23 cellular contexts compared by ENCODE assay signal in genomic region chr9:134461436-134461982, GRCh38.
DNase-seq lines count a peak whose midpoint lies in the region; ATAC-seq, FAIRE-seq and TF ChIP-seq lines count a peak whose summit lies in the region.
"Had no signal": no experiment of that assay in that cellular context is flagged by ENCODE, and none has a peak within 500 bp of the region (broad histone marks: within the 10 kb centered on the region; RNA-seq: fewer than 3 reads in every experiment).

No MANE protein-coding gene starts in this region.

- H2AFZ ChIP-seq in SK-N-SH (ENCODE audit: low read depth): no peak overlapping the region
- H2AFZ ChIP-seq in K562 (ENCODE audit: low read depth, low read length): no peak overlapping the region
- H2AFZ ChIP-seq in neuronal stem cell (ENCODE audit: low read length): no peak overlapping the region
- H2AFZ ChIP-seq: PC-9 had no signal

- H3K4ac ChIP-seq in neuronal stem cell (ENCODE audit: low read length): peak overlapping the region; percentile 45

- H2BK120ac ChIP-seq in neuronal stem cell (ENCODE audit: low read depth, low read length): no peak overlapping the region

- H3K9me3 ChIP-seq in SK-N-SH (no peaks in the 10 kb centered on the region), MG63 (peaks cover 2% of the 10 kb centered on the region; the same call in 1 of the 2 replicates), K562 (replicated peaks; ENCODE audit: control insufficient read depth, insufficient read depth, low read depth, low read length) (0 out of 2 replicates have a peak, but pooled peaks cover 2% of the 10 kb centered on the region), neuronal stem cell (replicated peaks in 1 of 2; ENCODE audit: control insufficient read depth in 2 of 2, insufficient read depth in 1 of 2, low read depth in 1 of 2, low read length in 2 of 2) (peaks cover 0 to 6% of the 10 kb centered on the region in 2 donors)
- H3K9me3 ChIP-seq: Caco-2, SJCRH30 had no signal

- no peak for DNase-seq in SK-N-SH
- DNase-seq in MG63: peak; percentile 31
- no peak for DNase-seq in K562 (ENCODE audit: extremely low read depth in 1 of 4, low spot score in 3 of 4)
- no peak for DNase-seq in neuronal stem cell (ENCODE audit: low spot score)
- no peak for DNase-seq in stimulated activated CD8-positive, alpha-beta memory T cell treated with anti-CD3 and anti-CD28 coated beads, Interleukin-4, amount 100 ng/mL, for 48 hours
- no peak for DNase-seq in D721Med (ENCODE audit: insufficient read length, low spot score)
- no peak for DNase-seq in NCI-H69 (lab: John Stamatoyannopoulos, UW)
- DNase-seq: Caco-2; CD4-positive, alpha-beta T cell; DMS153; HFFc6; IMR-90; Karpas-422; NCI-H1105; NCI-H1694; NCI-H510A treated with DMSO at 0.1 percent for 48 hours; NCI-H82; SJCRH30 had no signal

- H3K9me1 ChIP-seq in K562 (ENCODE audit: control insufficient read depth, insufficient read depth, low read length): no peaks in the 10 kb centered on the region

- no peaks in the 10 kb centered on the region for H3K79me2 ChIP-seq in SK-N-SH (ENCODE audit: insufficient read depth)
- no peaks in the 10 kb centered on the region for H3K79me2 ChIP-seq in K562 (ENCODE audit: control insufficient read depth, insufficient read depth, low read length)

- H3K18ac ChIP-seq in neuronal stem cell (ENCODE audit: low read length): no peak overlapping the region

- H2BK12ac ChIP-seq in neuronal stem cell (ENCODE audit: low read length): no peak overlapping the region

- H3K14ac ChIP-seq in neuronal stem cell (ENCODE audit: low read length): no peak overlapping the region

- H4K20me1 ChIP-seq in SK-N-SH (ENCODE audit: insufficient read depth): no peaks in the 10 kb centered on the region
- peaks cover 4% of the 10 kb centered on the region; the same call in 1 of the 2 replicates for H4K20me1 ChIP-seq in K562 (replicated peaks; ENCODE audit: control insufficient read depth, insufficient read depth, low read length)

- no peak overlapping the region for H3K23ac ChIP-seq in neuronal stem cell (ENCODE audit: low read depth, low read length, poor library complexity)

- peak overlapping the region; percentile 15 for H2AK5ac ChIP-seq in neuronal stem cell (ENCODE audit: low read depth, low read length)

- no peak for FAIRE-seq in K562 (lab: Jason Lieb, UNC)
- FAIRE-seq in D721Med (lab: Jason Lieb, UNC): no peak
- FAIRE-seq: GM12891, H54 had no signal

- H2BK15ac ChIP-seq in neuronal stem cell (ENCODE audit: low read length): peak overlapping the region; percentile 99

- TF ChIP-seq RAD21 in SK-N-SH (IDR thresholded peaks at IDR 0.05; ENCODE audit: low read length): no peak
- no peak for TF ChIP-seq RAD21 in K562 (CRISPR knock-in tag; conservative IDR thresholded peaks at IDR 0.05 in 1 of 2, IDR thresholded peaks at IDR 0.05 in 1 of 2)

- peak overlapping the region; percentile 87 for H2BK5ac ChIP-seq in neuronal stem cell (ENCODE audit: low read length)

- H3K36me3 ChIP-seq in SK-N-SH (replicated peaks in 1 of 2; ENCODE audit: control insufficient read depth in 1 of 2, insufficient read depth in 2 of 2, low read length in 1 of 2): no peaks in the 10 kb centered on the region
- no peaks in the 10 kb centered on the region for H3K36me3 ChIP-seq in MG63
- H3K36me3 ChIP-seq in K562 (ENCODE audit: control insufficient read depth, insufficient read depth, low read length): no peaks in the 10 kb centered on the region
- H3K36me3 ChIP-seq in neuronal stem cell (replicated peaks in 1 of 2; ENCODE audit: control insufficient read depth in 2 of 2, insufficient read depth in 2 of 2, low read length in 2 of 2): no peaks in the 10 kb centered on the region
- H3K36me3 ChIP-seq: SJCRH30 had no signal

- 71% methylated on average over 2 of the region's 8 CpGs for WGBS in SK-N-SH (ENCODE audit: low lambda C conversion rate)
- WGBS in K562 (ENCODE audit: insufficient coverage, low coverage, missing lambda C conversion rate): 0% methylated on average over 7 of the region's 8 CpGs
- no CpG with 5 or more reads among the region's 8 CpGs for WGBS in neuronal stem cell (ENCODE audit: extremely low coverage in 2 of 2, insufficient read length in 2 of 2, insufficient replicate concordance in 1 of 2), 2 donors

- H3F3A ChIP-seq in SK-N-SH (replicated peaks; ENCODE audit: insufficient read depth): no peaks in the 10 kb centered on the region

- no peak overlapping the region for H4K91ac ChIP-seq in neuronal stem cell (ENCODE audit: low read depth, low read length, poor library complexity)

- ATAC-seq in SK-N-SH treated with all-trans-retinoic acid at 6 μM for 48 hours (no peak), K562 (no peak)

- peaks cover 6 to 7% of the 10 kb centered on the region in 2 experiments; a peak in 3 of 4 replicates for H3K4me1 ChIP-seq in SK-N-SH (ENCODE audit: control insufficient read depth in 1 of 2, insufficient read depth in 2 of 2, low read depth in 1 of 2, low read length in 1 of 2)
- peaks cover 0 to 26% of the 10 kb centered on the region in 2 experiments; a peak in 3 of 5 replicates for H3K4me1 ChIP-seq in K562 (replicated peaks in 1 of 2; ENCODE audit: control insufficient read depth in 2 of 2, insufficient read depth in 2 of 2, low read length in 2 of 2)
- H3K4me1 ChIP-seq in neuronal stem cell (ENCODE audit: control insufficient read depth in 2 of 2, insufficient read depth in 1 of 2, low read depth in 1 of 2, low read length in 2 of 2): peaks cover 5 to 9% of the 10 kb centered on the region in 2 donors

- CTCF ChIA-PET in SK-N-SH (lab: Yijun Ruan, JAX) (interaction anchor here (1.5 to 5.0 kb wide), 2 partner anchors 12 to 229 kb away, joined by 4 to 30 read pairs; no protein-coding TSS in a partner anchor), K562 (lab: Yijun Ruan, JAX; ENCODE audit: low intra/inter-chr PET ratio) (no interaction called here)

- no peak overlapping the region for H4K8ac ChIP-seq in neuronal stem cell (ENCODE audit: low read depth, low read length)

- no peak for TF ChIP-seq CTCF in SK-N-SH (IDR thresholded peaks at IDR 0.05)
- TF ChIP-seq CTCF in K562 (IDR thresholded peaks at IDR 0.05 in 2 of 3, conservative IDR thresholded peaks at IDR 0.05 in 1 of 3; ENCODE audit: insufficient read depth in 2 of 3, low read depth in 1 of 3, low read length in 3 of 3): no peak
- no peak for TF ChIP-seq CTCF in D721Med (IDR thresholded peaks at IDR 0.05; ENCODE audit: insufficient read depth, missing control alignments)

- in situ Hi-C loops in K562 (cut with MboI): no loop called here

- H3K9ac ChIP-seq in SK-N-SH (no peak overlapping the region), K562 (ENCODE audit: insufficient read depth in 1 of 2, low read depth in 2 of 2, low read length in 2 of 2) (no peak overlapping the region), neuronal stem cell (ENCODE audit: low read depth, low read length, poor library complexity) (no peak overlapping the region)

- intact Hi-C loops in K562 (cut with micrococcal nuclease): no loop called here

- H3K79me1 ChIP-seq in neuronal stem cell (ENCODE audit: low read depth, low read length): peaks cover 1% of the 10 kb centered on the region

- H3K4me2 ChIP-seq in SK-N-SH: no peak overlapping the region
- no peak overlapping the region for H3K4me2 ChIP-seq in K562 (ENCODE audit: insufficient read depth, low read length)
- H3K4me2 ChIP-seq in neuronal stem cell (ENCODE audit: insufficient read depth, low read length, poor library complexity, severe bottlenecking): no peak overlapping the region
- H3K4me2 ChIP-seq: PC-9 had no signal

- no peak for TF ChIP-seq POLR2A in K562 (conservative IDR thresholded peaks at IDR 0.05)

- H3K4me3 ChIP-seq in SK-N-SH (ENCODE audit: low read depth in 2 of 2, low read length in 1 of 2) (no peak overlapping the region), MG63 (no peak overlapping the region), K562 (no peak overlapping the region), neuronal stem cell (ENCODE audit: low read length in 2 of 2) (no peak overlapping the region)
- H3K4me3 ChIP-seq: PC-9, SJCRH30 had no signal

- peaks cover 8% of the 10 kb centered on the region for H3K27me3 ChIP-seq in SK-N-SH (ENCODE audit: insufficient read depth)
- H3K27me3 ChIP-seq in MG63: no peaks in the 10 kb centered on the region
- H3K27me3 ChIP-seq in K562 (ENCODE audit: control insufficient read depth in 2 of 2, insufficient read depth in 2 of 2, low read length in 2 of 2): peaks cover 0 to 21% of the 10 kb centered on the region in 2 experiments; a peak in 3 of 5 replicates
- H3K27me3 ChIP-seq in neuronal stem cell (ENCODE audit: control insufficient read depth in 3 of 3, insufficient read depth in 3 of 3, low read depth in 1 of 3, low read length in 3 of 3): peaks cover 0 to 12% (median 0%) of the 10 kb centered on the region in 3 experiments
- H3K27me3 ChIP-seq: SJCRH30 had no signal

- H3K27ac ChIP-seq in SK-N-SH (ENCODE audit: low read depth in 2 of 2, low read length in 1 of 2): no peak overlapping the region
- no peak overlapping the region for H3K27ac ChIP-seq in K562 (ENCODE audit: extremely low read depth, low read depth, low read length)
- H3K27ac ChIP-seq in neuronal stem cell (replicated peaks; ENCODE audit: low read length): no peak overlapping the region
- H3K27ac ChIP-seq: 22Rv1, PC-9, SJCRH30 had no signal

- POLR2A ChIA-PET in SK-N-SH (lab: Yijun Ruan, JAX): no interaction called here
- POLR2A ChIA-PET in K562 (lab: Yijun Ruan, JAX): no interaction called here

- no peaks in the 10 kb centered on the region for H3K9me2 ChIP-seq in SK-N-SH

- TF ChIP-seq EP300 in SK-N-SH (IDR thresholded peaks at IDR 0.05; ENCODE audit: borderline replicate concordance in 1 of 2, low read depth in 1 of 2, low read length in 1 of 2) (no peak), K562 (IDR thresholded peaks at IDR 0.05; ENCODE audit: low read length) (no peak)

- no TSS peak for BruUV-seq in K562 (replicated peaks; lab: Mats Ljungman, UMichigan)

TF ChIP-seq in SK-N-SH treated with all-trans-retinoic acid at 6 μM for 48 hours, 23 proteins besides CTCF, POLR2A, EP300 and RAD21:
- TF ChIP-seq ZNF565 (CRISPR knock-in tag; conservative IDR thresholded peaks at IDR 0.05; ENCODE audit: low read depth) (peak; percentile 97), ESRRG (CRISPR knock-in tag; IDR thresholded peaks at IDR 0.05) (no peak)

TF ChIP-seq in SK-N-SH, 30 proteins besides CTCF, POLR2A, EP300 and RAD21 (continues in another document):
- TF ChIP-seq TCF12 (IDR thresholded peaks at IDR 0.05): no peak

TF ChIP-seq in K562, 482 proteins besides CTCF, POLR2A, EP300 and RAD21 (continues in another document):
- TF ChIP-seq CCNT2 (IDR thresholded peaks at IDR 0.05; ENCODE audit: borderline replicate concordance, extremely low read depth, insufficient read length, low read depth, low read length): no peak
- TF ChIP-seq, protein P1, sequence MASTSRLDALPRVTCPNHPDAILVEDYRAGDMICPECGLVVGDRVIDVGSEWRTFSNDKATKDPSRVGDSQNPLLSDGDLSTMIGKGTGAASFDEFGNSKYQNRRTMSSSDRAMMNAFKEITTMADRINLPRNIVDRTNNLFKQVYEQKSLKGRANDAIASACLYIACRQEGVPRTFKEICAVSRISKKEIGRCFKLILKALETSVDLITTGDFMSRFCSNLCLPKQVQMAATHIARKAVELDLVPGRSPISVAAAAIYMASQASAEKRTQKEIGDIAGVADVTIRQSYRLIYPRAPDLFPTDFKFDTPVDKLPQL (IDR thresholded peaks at IDR 0.05; ENCODE audit: extremely low read depth, insufficient read length): no peak
